8 cellular contexts compared by ENCODE assay signal in genomic region chr1:18875107-18875795, GRCh38. TPM values are rescaled to one million over a fixed set of nuclear protein-coding genes. Genes with fewer than 3 reads are reported as not detected.
DNase-seq lines count a peak whose midpoint lies in the region; ATAC-seq lines count a peak whose summit lies in the region.

No MANE protein-coding gene starts in this region.

- intact Hi-C loops in left ventricle myocardium superior (cut with micrococcal nuclease): loop anchor here (5.0 kb wide), 1 partner anchor 362 kb away; no protein-coding TSS in a partner anchor
- intact Hi-C loops in aorta (cut with DNase I): loop anchor here in 1 of 2 donors (5.0 kb wide), 1 partner anchor 278 kb away; no protein-coding TSS in a partner anchor

- DNase-seq in ELR (ENCODE audit: low read depth) (peak; percentile 77), NAMALWA (ENCODE audit: low spot score) (peak; percentile 80), T-helper 1 cell (peak; percentile 28 to 59 (median 43)), amniotic epithelial cell (ENCODE audit: low read depth) (peak; percentile 76), left ventricle myocardium superior (peak; percentile 85), putamen (ENCODE audit: low spot score) (peak; percentile 67), aorta (peak; percentile 86 to 93)

- H3K27ac ChIP-seq in aorta (ENCODE audit: low read depth in 1 of 2, low read length in 2 of 2): no peak overlapping the region

- no peaks in the 10 kb centered on the region for H3K4me1 ChIP-seq in aorta (ENCODE audit: control insufficient read depth in 1 of 2, insufficient read depth in 2 of 2, low read length in 2 of 2)

- 36 to 38% methylated on average over 20 of the region's 20 CpGs for WGBS in aorta, 2 donors

- no peak overlapping the region for H3K4me3 ChIP-seq in aorta (ENCODE audit: low read length in 2 of 2)

- ATAC-seq in left ventricle myocardium superior (peak; percentile 80), aorta (ENCODE audit: low FRiP score) (peak; percentile 76), HG02938 (IDR thresholded peaks at IDR 0.05; ENCODE audit: unreplicated experiment) (no peak)

- no peaks in the 10 kb centered on the region for H3K9me3 ChIP-seq in aorta (ENCODE audit: control insufficient read depth, low read length)

- H3K36me3 ChIP-seq in aorta (ENCODE audit: control insufficient read depth in 1 of 2, insufficient read depth in 2 of 2, low read length in 1 of 2): no peaks in the 10 kb centered on the region

- no peaks in the 10 kb centered on the region for H3K27me3 ChIP-seq in aorta (ENCODE audit: control insufficient read depth in 1 of 2, insufficient read depth in 2 of 2, low read length in 1 of 2)

RNA-seq across cellular contexts. Expression of gene TAS1R2, which starts 15.8 kb away (rescaled TPM):
- not detected for total RNA-seq in left ventricle myocardium superior
- total RNA-seq in aorta: not detected
- not detected for polyA plus RNA-seq in aorta

RNA-seq across cellular contexts. Expression of gene ALDH4A1, which starts 27.1 kb away (rescaled TPM):
- total RNA-seq in left ventricle myocardium superior: 27.3 TPM
- total RNA-seq in aorta: 10 to 100 TPM in 1 of 2 donors, 1 to 10 TPM in 1; 9.3 to 12.7 TPM
- 1 to 10 TPM; 4.8 to 9.8 TPM for polyA plus RNA-seq in aorta
